ENCODE assay signal across 1 cellular context in genomic region chr9:137437691-137438590, GRCh38.
TF ChIP-seq lines count a peak whose summit lies in the region.

No MANE protein-coding gene starts in this region.

TF ChIP-seq in IMR-90, 13 proteins besides CTCF, POLR2A, EP300 and RAD21:
- TF ChIP-seq RCOR1 (IDR thresholded peaks at IDR 0.05; ENCODE audit: insufficient replicate concordance, low read length), result no peak
- no peak for TF ChIP-seq CEBPB (IDR thresholded peaks at IDR 0.05; ENCODE audit: low read depth, low read length)
- no peak for TF ChIP-seq BHLHE40 (IDR thresholded peaks at IDR 0.05; ENCODE audit: low read depth, low read length)
- TF ChIP-seq, protein P1, sequence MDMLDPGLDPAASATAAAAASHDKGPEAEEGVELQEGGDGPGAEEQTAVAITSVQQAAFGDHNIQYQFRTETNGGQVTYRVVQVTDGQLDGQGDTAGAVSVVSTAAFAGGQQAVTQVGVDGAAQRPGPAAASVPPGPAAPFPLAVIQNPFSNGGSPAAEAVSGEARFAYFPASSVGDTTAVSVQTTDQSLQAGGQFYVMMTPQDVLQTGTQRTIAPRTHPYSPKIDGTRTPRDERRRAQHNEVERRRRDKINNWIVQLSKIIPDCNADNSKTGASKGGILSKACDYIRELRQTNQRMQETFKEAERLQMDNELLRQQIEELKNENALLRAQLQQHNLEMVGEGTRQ (IDR thresholded peaks at IDR 0.05; ENCODE audit: low read depth, low read length), result no peak
- TF ChIP-seq, protein P2, sequence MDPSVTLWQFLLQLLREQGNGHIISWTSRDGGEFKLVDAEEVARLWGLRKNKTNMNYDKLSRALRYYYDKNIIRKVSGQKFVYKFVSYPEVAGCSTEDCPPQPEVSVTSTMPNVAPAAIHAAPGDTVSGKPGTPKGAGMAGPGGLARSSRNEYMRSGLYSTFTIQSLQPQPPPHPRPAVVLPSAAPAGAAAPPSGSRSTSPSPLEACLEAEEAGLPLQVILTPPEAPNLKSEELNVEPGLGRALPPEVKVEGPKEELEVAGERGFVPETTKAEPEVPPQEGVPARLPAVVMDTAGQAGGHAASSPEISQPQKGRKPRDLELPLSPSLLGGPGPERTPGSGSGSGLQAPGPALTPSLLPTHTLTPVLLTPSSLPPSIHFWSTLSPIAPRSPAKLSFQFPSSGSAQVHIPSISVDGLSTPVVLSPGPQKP (IDR thresholded peaks at IDR 0.05; ENCODE audit: borderline replicate concordance, low read depth, low read length), result no peak
- TF ChIP-seq CHD1 (IDR thresholded peaks at IDR 0.05; ENCODE audit: low read depth, low read length), result no peak
- TF ChIP-seq MAZ (IDR thresholded peaks at IDR 0.05; ENCODE audit: borderline replicate concordance, low read depth, low read length), result no peak
- TF ChIP-seq MAFK (IDR thresholded peaks at IDR 0.05; ENCODE audit: low read depth, low read length), result no peak
- TF ChIP-seq NFE2L2 (IDR thresholded peaks at IDR 0.05; ENCODE audit: low read depth, low read length), result no peak
- no peak for TF ChIP-seq RFX5 (IDR thresholded peaks at IDR 0.05; ENCODE audit: low read depth, low read length)
- TF ChIP-seq SMC3 (IDR thresholded peaks at IDR 0.05; ENCODE audit: low read depth, low read length), result no peak
- TF ChIP-seq FOS (IDR thresholded peaks at IDR 0.05; ENCODE audit: low read depth, low read length), result no peak
- no peak for TF ChIP-seq MXI1 (IDR thresholded peaks at IDR 0.05; ENCODE audit: borderline replicate concordance, low read depth, low read length)
